In the genomic region with DNA sequence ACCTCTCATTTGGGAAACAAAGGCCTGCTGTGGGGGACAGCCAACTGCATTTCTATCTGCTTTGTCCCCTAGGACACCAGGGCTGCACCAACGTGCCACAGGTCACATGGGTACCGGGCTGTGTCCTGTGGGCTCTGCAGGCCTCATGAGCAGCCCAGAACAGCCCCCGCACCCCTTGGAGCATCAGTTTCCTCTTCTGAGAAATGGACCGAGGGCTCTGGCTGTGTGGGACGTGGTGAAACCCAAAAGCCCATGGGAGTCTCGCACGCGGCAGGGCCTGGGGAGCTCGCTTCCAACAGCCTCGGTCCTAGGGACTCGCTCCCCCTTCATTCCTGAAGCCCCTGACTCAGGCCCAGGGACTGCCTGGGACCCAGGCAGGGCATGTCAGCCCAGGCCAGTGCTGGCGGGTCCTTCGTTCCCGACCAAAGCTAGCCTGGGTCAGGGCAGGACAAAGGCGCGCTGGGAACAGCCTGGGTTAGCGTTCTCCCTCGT, we compare ENCODE assay signal across 23 cellular contexts. TPM values are rescaled to one million over a fixed set of nuclear protein-coding genes. Genes with fewer than 3 reads are reported as not detected.
DNase-seq lines count a peak whose midpoint lies in the region; ATAC-seq and TF ChIP-seq lines count a peak whose summit lies in the region.
"Had no signal": no experiment of that assay in that cellular context is flagged by ENCODE, and none has a peak within 500 bp of the region (broad histone marks: within the 10 kb centered on the region; RNA-seq: fewer than 3 reads in every experiment).

No MANE protein-coding gene starts in this region.

- H3K4me3 Mint-ChIP-seq in memory B cell (peak overlapping the region; percentile 93), endodermal cell (no peak overlapping the region)
- H3K4me3 Mint-ChIP-seq: activated naive CD4-positive, alpha-beta T cell treated with anti-CD3 and anti-CD28 coated beads, Interleukin-2, amount 10 ng/mL, durations not matched to agents 7 days and 5 days; activated T-helper 1 cell treated with anti-CD3 and anti-CD28 coated beads, Interleukin-12 subunit alpha, Interleukin-12 subunit beta, Interleukin-2, Interleukin-4 antibody, amounts not matched to agents 30 ng/mL and 10 ng/mL and 1 ng/mL, durations not matched to agents 14 hours and 24 hours and 36 hours had no signal

- no peak overlapping the region for H2AFZ ChIP-seq in OCI-LY1 (ENCODE audit: low read length)
- H2AFZ ChIP-seq: parathyroid adenoma had no signal

- H3K4me3 ChIP-seq in OCI-LY1 (ENCODE audit: low read depth, low read length, poor library complexity, severe bottlenecking), result peak overlapping the region; percentile 48
- no peak overlapping the region for H3K4me3 ChIP-seq in endodermal cell (ENCODE audit: low read length)
- H3K4me3 ChIP-seq: upper lobe of right lung had no signal

- H3K36me3 ChIP-seq in OCI-LY1 (ENCODE audit: insufficient read depth, low read length) (peaks cover 81% of the 10 kb centered on the region), endodermal cell (ENCODE audit: control insufficient read depth, insufficient read depth, low read length) (peaks cover 54% of the 10 kb centered on the region)

- H3K9me3 ChIP-seq in OCI-LY1 (ENCODE audit: low read length) (no peaks in the 10 kb centered on the region), endodermal cell (ENCODE audit: control insufficient read depth, low read length) (no peaks in the 10 kb centered on the region)
- H3K9me3 ChIP-seq: upper lobe of right lung had no signal

- DNase-seq in memory B cell (ENCODE audit: low spot score in 2 of 2) (peak in 1 of 2 donors; percentile 51), hypothalamus (lab: John Stamatoyannopoulos, UW) (no peak), endodermal cell (no peak), HCEC 1CT (no peak)
- no peak for DNase-seq in activated CD8-positive, alpha-beta memory T cell treated with anti-CD3 and anti-CD28 coated beads for 24 hours
- DNase-seq: activated CD4-positive, alpha-beta T cell treated with anti-CD3 and anti-CD28 coated beads, Interleukin-2, amount 50 U/mL, for 48 hours; activated CD8-positive, alpha-beta memory T cell treated with anti-CD3 and anti-CD28 coated beads, Interleukin-2, amount 50 U/mL, for 4 hours; activated naive CD4-positive, alpha-beta T cell treated with anti-CD3 and anti-CD28 coated beads, Interleukin-2, amount 10 ng/mL, durations not matched to agents 7 days and 5 days; brain microvascular endothelial cell; CD4-positive, CD25-positive, alpha-beta regulatory T cell; NCI-H1092; NCI-H187 treated with DMSO at 0.1 percent for 48 hours; NCI-H524 treated with DMSO at 0.1 percent for 48 hours; stimulated activated CD4-positive, alpha-beta T cell treated with anti-CD3 and anti-CD28 coated beads, Interleukin-2, amount 100 ng/mL, for 48 hours; upper lobe of right lung had no signal

- no peaks in the 10 kb centered on the region for H4K20me1 ChIP-seq in OCI-LY1 (ENCODE audit: insufficient read depth, low read length)

- H3K9me2 ChIP-seq in OCI-LY1 (ENCODE audit: low read depth, low read length), result no peaks in the 10 kb centered on the region

- H3K36me3 Mint-ChIP-seq in memory B cell (peaks cover 16% of the 10 kb centered on the region), endodermal cell (ENCODE audit: low read depth) (peaks cover 46% of the 10 kb centered on the region)

- H3F3A ChIP-seq in OCI-LY1 (ENCODE audit: insufficient read depth, low read length), result no peaks in the 10 kb centered on the region

- peaks cover 69% of the 10 kb centered on the region for H3K79me2 ChIP-seq in OCI-LY1 (ENCODE audit: insufficient read depth, low read length)
- H3K79me2 ChIP-seq: parathyroid adenoma had no signal

- ATAC-seq in GM18505 (IDR thresholded peaks at IDR 0.05; ENCODE audit: unreplicated experiment) (no peak), memory B cell (ENCODE audit: low read depth) (no peak)
- ATAC-seq: activated CD4-positive, CD25-positive, alpha-beta regulatory T cell treated with anti-CD3 and anti-CD28 coated beads, Interleukin-2, amount 50 U/mL, for 24 hours; HCT116; right cardiac atrium; upper lobe of right lung had no signal

- peak overlapping the region; percentile 77 for H3K4me2 ChIP-seq in OCI-LY1 (ENCODE audit: low read length)

- H3K27ac Mint-ChIP-seq in memory B cell (peak overlapping the region; percentile 73), endodermal cell (no peak overlapping the region)
- H3K27ac Mint-ChIP-seq: activated naive CD4-positive, alpha-beta T cell treated with anti-CD3 and anti-CD28 coated beads, Interleukin-2, amount 10 ng/mL, durations not matched to agents 7 days and 5 days; activated T-helper 1 cell treated with anti-CD3 and anti-CD28 coated beads, Interleukin-12 subunit alpha, Interleukin-12 subunit beta, Interleukin-2, Interleukin-4 antibody, amounts not matched to agents 30 ng/mL and 10 ng/mL and 1 ng/mL, durations not matched to agents 14 hours and 24 hours and 36 hours; CD4-positive, CD25-positive, alpha-beta regulatory T cell; nephron had no signal

- H3K27ac ChIP-seq in OCI-LY1 (ENCODE audit: low read depth, low read length, poor library complexity, severe bottlenecking), result peak overlapping the region; percentile 98
- no peak overlapping the region for H3K27ac ChIP-seq in endodermal cell (ENCODE audit: low read depth, low read length)
- H3K27ac ChIP-seq: brain microvascular endothelial cell, parathyroid adenoma, upper lobe of right lung had no signal

- peak; percentile 42 for TF ChIP-seq POLR2A in GM18505 (IDR thresholded peaks at IDR 0.05; ENCODE audit: borderline replicate concordance, extremely low read depth, insufficient read depth, insufficient read length)

- H3K27me3 Mint-ChIP-seq in memory B cell, result no peaks in the 10 kb centered on the region
- H3K27me3 Mint-ChIP-seq in endodermal cell (ENCODE audit: insufficient read depth), result no peaks in the 10 kb centered on the region
- H3K27me3 Mint-ChIP-seq: activated naive CD4-positive, alpha-beta T cell treated with anti-CD3 and anti-CD28 coated beads, Interleukin-2, amount 10 ng/mL, durations not matched to agents 7 days and 5 days had no signal

- H3K9ac ChIP-seq in OCI-LY1 (ENCODE audit: low read length) (peak overlapping the region; percentile 86), endodermal cell (ENCODE audit: extremely low read depth, low read length, poor library complexity, severe bottlenecking) (no peak overlapping the region)
- H3K9ac ChIP-seq: parathyroid adenoma had no signal

- H3K9me3 Mint-ChIP-seq in memory B cell (no peaks in the 10 kb centered on the region), endodermal cell (no peaks in the 10 kb centered on the region)
- H3K9me3 Mint-ChIP-seq: activated naive CD4-positive, alpha-beta T cell treated with anti-CD3 and anti-CD28 coated beads, Interleukin-2, amount 10 ng/mL, durations not matched to agents 7 days and 5 days; activated T-helper 1 cell treated with anti-CD3 and anti-CD28 coated beads, Interleukin-12 subunit alpha, Interleukin-12 subunit beta, Interleukin-2, Interleukin-4 antibody, amounts not matched to agents 30 ng/mL and 10 ng/mL and 1 ng/mL, durations not matched to agents 14 hours and 24 hours and 36 hours; nephron had no signal

- H3K4me1 Mint-ChIP-seq in memory B cell (peaks cover 21% of the 10 kb centered on the region), endodermal cell (peaks cover 6% of the 10 kb centered on the region)

- 93 to 96% methylated on average over 4 to 18 of the region's 18 CpGs for WGBS in endodermal cell (ENCODE audit: insufficient coverage in 1 of 2, insufficient read length in 1 of 2), 2 experiments

- H3K27me3 ChIP-seq in OCI-LY1 (ENCODE audit: insufficient read depth, low read length), result no peaks in the 10 kb centered on the region
- H3K27me3 ChIP-seq in endodermal cell (ENCODE audit: control insufficient read depth, insufficient read depth, low read length, poor library complexity, severe bottlenecking), result no peaks in the 10 kb centered on the region
- H3K27me3 ChIP-seq: brain microvascular endothelial cell, upper lobe of right lung had no signal

- H3K4me1 ChIP-seq in OCI-LY1 (ENCODE audit: insufficient read depth, low read length, severe bottlenecking) (peaks cover 49% of the 10 kb centered on the region), endodermal cell (ENCODE audit: control insufficient read depth, insufficient read depth, low read length) (no peaks in the 10 kb centered on the region)

- TF ChIP-seq CTCF in OCI-LY1 (IDR thresholded peaks at IDR 0.05; ENCODE audit: low read length), result no peak
- no peak for TF ChIP-seq CTCF in endodermal cell (conservative IDR thresholded peaks at IDR 0.05)

RNA-seq across cellular contexts. Expression of a gene that starts 4.7 kb away (rescaled TPM):
- 100 to 1,000 TPM; 233 to 268 TPM for total RNA-seq in endodermal cell
- polyA plus RNA-seq in endodermal cell (2013, experiment 1 of 2), result 225 TPM
- 225 TPM for polyA plus RNA-seq in endodermal cell (2013, experiment 2 of 2)

RNA-seq across cellular contexts. Expression of a gene that starts 42.4 kb away (rescaled TPM):
- total RNA-seq in endodermal cell, result 100 to 1,000 TPM; 171 to 195 TPM
- polyA plus RNA-seq in endodermal cell (2013, experiment 1 of 2), result 139 TPM
- 137 TPM for polyA plus RNA-seq in endodermal cell (2013, experiment 2 of 2)

RNA-seq across cellular contexts. Expression of a gene that starts 55.0 kb away (rescaled TPM):
- total RNA-seq in endodermal cell, result 100 to 1,000 TPM; 108 TPM
- 61.7 TPM for polyA plus RNA-seq in endodermal cell (2013, experiment 1 of 2)
- polyA plus RNA-seq in endodermal cell (2013, experiment 2 of 2), result 63.0 TPM
